In genomic region chr17:75695830-75696271, GRCh38 we compare ENCODE assay signal across 15 cellular contexts. TPM values are rescaled to one million over a fixed set of nuclear protein-coding genes. Genes with fewer than 3 reads are reported as not detected.
A peak's percentile ranks its signal among the peaks of the same experiment; 100 is the strongest.
DNase-seq lines count a peak whose midpoint lies in the region; FAIRE-seq and TF ChIP-seq lines count a peak whose summit lies in the region.
"Had no signal": no experiment of that assay in that cellular context is flagged by ENCODE, and none has a peak within 500 bp of the region (broad histone marks: within the 10 kb centered on the region; RNA-seq: fewer than 3 reads in every experiment).

No MANE protein-coding gene starts in this region.

- DNase-seq in RPMI7951 (ENCODE audit: low read depth) (peak; percentile 68), epithelial cell of prostate (ENCODE audit: low read depth, low spot score) (no peak), mesothelial cell of epicardium (ENCODE audit: low spot score in 2 of 2, unreplicated experiment in 2 of 2) (no peak), small intestine (peak; percentile 93), DMS53 treated with DMSO at 0.1 percent for 48 hours (lab: John Stamatoyannopoulos, UW; ENCODE audit: unreplicated experiment) (no peak), dermis blood vessel endothelial cell (no peak), UCSD-AML1 (lab: John Stamatoyannopoulos, UW; ENCODE audit: unreplicated experiment) (no peak), kidney glomerular epithelial cell (lab: John Stamatoyannopoulos, UW) (no peak)
- DNase-seq: activated naive CD4-positive, alpha-beta T cell; NCI-H2107; stimulated activated CD4-positive, alpha-beta T cell treated with anti-CD3 and anti-CD28 coated beads, Interleukin-4, amount 100 ng/mL, for 24 hours; stimulated activated naive CD8-positive, alpha-beta T cell treated with anti-CD3 and anti-CD28 coated beads, Interleukin-15, Interleukin-2, amounts not matched to agents 100 U/mL and 50 U/mL, for 24 hours had no signal

- peaks cover 3 to 8% of the 10 kb centered on the region in 2 donors for H3K4me1 ChIP-seq in small intestine (ENCODE audit: control insufficient read depth in 2 of 2, insufficient read depth in 1 of 2, low read depth in 1 of 2, low read length in 1 of 2)

- peaks cover 18% of the 10 kb centered on the region for H3K36me3 Mint-ChIP-seq in mesothelial cell of epicardium

- peak overlapping the region; percentile 9 for H3K27ac Mint-ChIP-seq in mesothelial cell of epicardium
- H3K27ac Mint-ChIP-seq: T-helper 2 cell treated with Interferon-gamma antibody and Interleukin-4, amounts not matched to agents 5 μg/mL and 100 μg/mL, for 36 hours had no signal

- peaks cover 2 to 6% of the 10 kb centered on the region in 2 donors for H3K36me3 ChIP-seq in small intestine (ENCODE audit: control insufficient read depth in 2 of 2, insufficient read depth in 2 of 2, low read length in 2 of 2)

- H3K27ac ChIP-seq in epithelial cell of prostate, result peak overlapping the region; percentile 100
- H3K27ac ChIP-seq in small intestine (ENCODE audit: low read depth in 1 of 2, low read length in 1 of 2), result peak overlapping the region; percentile 85 to 92
- H3K27ac ChIP-seq: neutrophil had no signal

- 29 to 64% (median 47%) methylated on average over 12 of the region's 12 CpGs for WGBS in small intestine, 3 donors

- H3K27me3 Mint-ChIP-seq in mesothelial cell of epicardium (ENCODE audit: low read depth), result no peaks in the 10 kb centered on the region

- H3K4me3 ChIP-seq in small intestine (ENCODE audit: low read depth in 1 of 2, low read length in 2 of 2), result no peak overlapping the region

- FAIRE-seq in small intestine (lab: Jason Lieb, UNC), result no peak
- FAIRE-seq: H54 had no signal

- no peaks in the 10 kb centered on the region for H3K9me3 Mint-ChIP-seq in mesothelial cell of epicardium
- H3K9me3 Mint-ChIP-seq: T-helper 2 cell treated with Interferon-gamma antibody and Interleukin-4, amounts not matched to agents 5 μg/mL and 100 μg/mL, for 36 hours had no signal

- H3K9me3 ChIP-seq in small intestine (ENCODE audit: control insufficient read depth, low read depth), result no peaks in the 10 kb centered on the region
- H3K9me3 ChIP-seq: neutrophil had no signal

- no peak overlapping the region for H3K4me3 Mint-ChIP-seq in mesothelial cell of epicardium
- H3K4me3 Mint-ChIP-seq: T-helper 2 cell treated with Interferon-gamma antibody and Interleukin-4, amounts not matched to agents 5 μg/mL and 100 μg/mL, for 36 hours had no signal

- H3K4me1 Mint-ChIP-seq in mesothelial cell of epicardium, result peaks cover 40% of the 10 kb centered on the region

- no peaks in the 10 kb centered on the region for H3K27me3 ChIP-seq in small intestine (ENCODE audit: control insufficient read depth in 2 of 2, insufficient read depth in 2 of 2, low read length in 2 of 2)
- H3K27me3 ChIP-seq: neutrophil had no signal

- no peak for TF ChIP-seq CTCF in mesothelial cell of epicardium (IDR thresholded peaks at IDR 0.05; ENCODE audit: unreplicated experiment)

RNA-seq across cellular contexts. Expression of gene ITGB4, which starts 25.4 kb away (rescaled TPM):
- 0.36 and 0.39 TPM in 2 replicates for total RNA-seq in RPMI7951 (2014; rRNA removed; shearing (Covaris generic))
- 112 to 117 TPM (median 116 TPM) in 3 replicates for total RNA-seq in mesothelial cell of epicardium
- 100 to 1,000 TPM; 100 to 288 (median 210) TPM for polyA plus RNA-seq in small intestine
- total RNA-seq in dermis blood vessel endothelial cell, result 34.4 and 125 TPM in 2 replicates

RNA-seq across cellular contexts. Expression of gene SAP30BP, which starts 28.7 kb away (rescaled TPM):
- total RNA-seq in RPMI7951 (2014; rRNA removed; shearing (Covaris generic)), result 68.9 and 81.3 TPM in 2 replicates
- total RNA-seq in mesothelial cell of epicardium (96.0 to 109 TPM (median 106 TPM) in 3 replicates), dermis blood vessel endothelial cell (68.2 and 84.7 TPM in 2 replicates)
- 10 to 100 TPM; 52.6 to 92.7 (median 83.2) TPM for polyA plus RNA-seq in small intestine

RNA-seq across cellular contexts. Expression of gene RECQL5, which starts 28.9 kb away (rescaled TPM):
- 6.0 and 9.6 TPM in 2 replicates for total RNA-seq in RPMI7951 (2014; rRNA removed; shearing (Covaris generic))
- 56.9 to 63.3 TPM (median 62.6 TPM) in 3 replicates for total RNA-seq in mesothelial cell of epicardium
- 10 to 100 TPM; 14.6 to 20.2 (median 15.7) TPM for polyA plus RNA-seq in small intestine
- total RNA-seq in dermis blood vessel endothelial cell, result 14.6 and 16.2 TPM in 2 replicates

Comparison
In these comparisons a context has a peak if more than half of its experiments do, and no peak if none do; other contexts are left out.
1. DNase-seq: peak in RPMI7951 (single experiment) and small intestine (single experiment); none in epithelial cell of prostate (single experiment), mesothelial cell of epicardium (0 of 2), DMS53 treated with DMSO at 0.1 percent for 48 hours (single experiment), dermis blood vessel endothelial cell (single experiment), UCSD-AML1 (single experiment) and kidney glomerular epithelial cell (single experiment).
2. RNA of gene ITGB4, which starts 25.4 kb away (total RNA-seq): 112 to 117 TPM in mesothelial cell of epicardium and 34.4 to 125 TPM in dermis blood vessel endothelial cell; 0.36 to 0.39 TPM in RPMI7951; every median in the first group is over 10 times any median in the second.